7 cellular contexts compared by ENCODE assay signal in the genomic region with DNA sequence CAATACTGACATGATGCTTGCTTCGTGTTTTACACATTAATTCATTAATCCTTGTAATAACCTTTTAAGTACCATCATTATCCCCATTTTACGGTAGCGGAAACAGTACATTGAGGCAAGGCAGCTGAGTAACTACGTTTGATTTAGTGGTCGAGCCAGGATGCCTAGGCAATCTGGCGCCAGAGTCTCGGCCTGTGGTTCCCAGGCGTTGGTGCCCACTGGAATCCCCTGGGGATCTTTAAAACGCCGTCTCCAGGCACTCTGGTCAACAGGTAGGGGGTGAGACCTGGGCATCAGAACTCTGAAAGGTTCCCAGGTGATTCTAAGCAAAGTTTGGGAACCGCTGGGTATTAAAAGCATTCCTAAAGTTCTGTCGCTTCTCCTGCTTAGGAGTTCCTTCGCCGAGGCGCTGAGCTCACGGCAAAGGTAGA. TPM values are rescaled to one million over a fixed set of nuclear protein-coding genes. Genes with fewer than 3 reads are reported as not detected.
DNase-seq lines count a peak whose midpoint lies in the region; ATAC-seq and TF ChIP-seq lines count a peak whose summit lies in the region.

No MANE protein-coding gene starts in this region.

- peaks cover 10% of the 10 kb centered on the region; the same call in 1 of the 2 replicates for H3F3A ChIP-seq in GM23338 (replicated peaks; ENCODE audit: low read depth)

- H3K36me3 Mint-ChIP-seq in GM23338 (ENCODE audit: low read depth) = peaks cover 2% of the 10 kb centered on the region; the same call in 1 of the 3 replicates

- no peaks in the 10 kb centered on the region for H3K9me2 ChIP-seq in GM23338 (ENCODE audit: insufficient read depth)

- peak; percentile 14; the same call in 2 of the 3 replicates for ATAC-seq in GM23338
- no peak for ATAC-seq in HG03571 (IDR thresholded peaks at IDR 0.05; ENCODE audit: unreplicated experiment)
- ATAC-seq in HG03378 (IDR thresholded peaks at IDR 0.05; ENCODE audit: unreplicated experiment) = no peak

- no peak for TF ChIP-seq POLR2A in sigmoid colon (IDR thresholded peaks at IDR 0.05)

- no peak overlapping the region for H3K27ac Mint-ChIP-seq in GM23338

- DNase-seq in GM23338 (ENCODE audit: low spot score) (no peak), RWPE1 (ENCODE audit: low spot score) (peak; percentile 54), fibroblast of pulmonary artery (ENCODE audit: low read depth) (peak; percentile 1), sigmoid colon (no peak)
- no peak for DNase-seq in stimulated activated CD4-positive, alpha-beta T cell treated with anti-CD3 and anti-CD28 coated beads, Interleukin-4, amount 100 ng/mL, for 1 hour

- peaks cover 12% of the 10 kb centered on the region; the same call in 1 of the 2 replicates for H3K79me2 ChIP-seq in GM23338 (replicated peaks; ENCODE audit: insufficient read depth)

- H3K36me3 ChIP-seq in GM23338 (ENCODE audit: insufficient read depth) (0 out of 2 replicates have a peak, but pooled peaks cover 6% of the 10 kb centered on the region), sigmoid colon (no peaks in the 10 kb centered on the region)

- peaks cover 17% of the 10 kb centered on the region for H3K4me1 Mint-ChIP-seq in GM23338

- 9 to 20% methylated on average over 16 of the region's 16 CpGs for WGBS in sigmoid colon, 2 donors

- H3K4me1 ChIP-seq in GM23338 (ENCODE audit: insufficient read depth) (peaks cover 14% of the 10 kb centered on the region), sigmoid colon (peaks cover 0 to 18% (median 7%) of the 10 kb centered on the region in 4 donors)

- H3K4me2 ChIP-seq in GM23338 = peak overlapping the region; percentile 85

- TF ChIP-seq EP300 in sigmoid colon (IDR thresholded peaks at IDR 0.05) = no peak

- H4K20me1 ChIP-seq in GM23338 (replicated peaks; ENCODE audit: insufficient read depth) = peaks cover 4% of the 10 kb centered on the region; the same call in 1 of the 2 replicates

- H3K27me3 ChIP-seq in GM23338 (ENCODE audit: insufficient read depth) = peaks cover 24% of the 10 kb centered on the region
- no peaks in the 10 kb centered on the region for H3K27me3 ChIP-seq in sigmoid colon

- peak overlapping the region; percentile 77 for H3K4me3 Mint-ChIP-seq in GM23338

- H3K4me3 ChIP-seq in GM23338 (peak overlapping the region; percentile 86), fibroblast of pulmonary artery (replicated peaks; ENCODE audit: low read depth, low read length) (peak overlapping the region; percentile 73), sigmoid colon (peak overlapping the region; percentile 84 to 89 (median 88))

- POLR2A ChIA-PET in RWPE1 (lab: Yijun Ruan, JAX; ENCODE audit: low non-redundant PET) = no interaction called here

- intact Hi-C loops in sigmoid colon (cut with DNase I) = no loop called here

- H3K9me3 ChIP-seq in sigmoid colon = no peaks in the 10 kb centered on the region

- CTCF ChIA-PET in RWPE1 (lab: Yijun Ruan, JAX) = interaction anchor here (0.7 kb wide), 1 partner anchor 725 kb away, joined by 5 read pairs; no protein-coding TSS in a partner anchor

- H3K27ac ChIP-seq in GM23338 (ENCODE audit: low read depth) (peak overlapping the region; percentile 2; the same call in 1 of the 2 replicates), RWPE1 (peak overlapping the region; percentile 67), sigmoid colon (peak overlapping the region; percentile 81 to 89 (median 84))

- peak overlapping the region; percentile 91 for H2AFZ ChIP-seq in GM23338

- TF ChIP-seq CTCF in GM23338 (conservative IDR thresholded peaks at IDR 0.05; ENCODE audit: low read depth in 2 of 2) (no peak), RWPE1 (conservative IDR thresholded peaks at IDR 0.05; ENCODE audit: low read depth) (no peak), fibroblast of pulmonary artery (IDR thresholded peaks at IDR 0.05; ENCODE audit: low read length, missing control alignments) (no peak), sigmoid colon (IDR thresholded peaks at IDR 0.05) (no peak)

- H3K9me3 Mint-ChIP-seq in GM23338 = no peaks in the 10 kb centered on the region

- peaks cover 12% of the 10 kb centered on the region for H3K27me3 Mint-ChIP-seq in GM23338 (ENCODE audit: insufficient read depth, low read depth, poor library complexity)

TF ChIP-seq in GM23338, 12 proteins besides CTCF, POLR2A, EP300 and RAD21 (continues in another document):
- TF ChIP-seq EZH2 (IDR thresholded peaks at IDR 0.05; ENCODE audit: low read depth, unreplicated experiment) = no peak
- TF ChIP-seq, protein P1, sequence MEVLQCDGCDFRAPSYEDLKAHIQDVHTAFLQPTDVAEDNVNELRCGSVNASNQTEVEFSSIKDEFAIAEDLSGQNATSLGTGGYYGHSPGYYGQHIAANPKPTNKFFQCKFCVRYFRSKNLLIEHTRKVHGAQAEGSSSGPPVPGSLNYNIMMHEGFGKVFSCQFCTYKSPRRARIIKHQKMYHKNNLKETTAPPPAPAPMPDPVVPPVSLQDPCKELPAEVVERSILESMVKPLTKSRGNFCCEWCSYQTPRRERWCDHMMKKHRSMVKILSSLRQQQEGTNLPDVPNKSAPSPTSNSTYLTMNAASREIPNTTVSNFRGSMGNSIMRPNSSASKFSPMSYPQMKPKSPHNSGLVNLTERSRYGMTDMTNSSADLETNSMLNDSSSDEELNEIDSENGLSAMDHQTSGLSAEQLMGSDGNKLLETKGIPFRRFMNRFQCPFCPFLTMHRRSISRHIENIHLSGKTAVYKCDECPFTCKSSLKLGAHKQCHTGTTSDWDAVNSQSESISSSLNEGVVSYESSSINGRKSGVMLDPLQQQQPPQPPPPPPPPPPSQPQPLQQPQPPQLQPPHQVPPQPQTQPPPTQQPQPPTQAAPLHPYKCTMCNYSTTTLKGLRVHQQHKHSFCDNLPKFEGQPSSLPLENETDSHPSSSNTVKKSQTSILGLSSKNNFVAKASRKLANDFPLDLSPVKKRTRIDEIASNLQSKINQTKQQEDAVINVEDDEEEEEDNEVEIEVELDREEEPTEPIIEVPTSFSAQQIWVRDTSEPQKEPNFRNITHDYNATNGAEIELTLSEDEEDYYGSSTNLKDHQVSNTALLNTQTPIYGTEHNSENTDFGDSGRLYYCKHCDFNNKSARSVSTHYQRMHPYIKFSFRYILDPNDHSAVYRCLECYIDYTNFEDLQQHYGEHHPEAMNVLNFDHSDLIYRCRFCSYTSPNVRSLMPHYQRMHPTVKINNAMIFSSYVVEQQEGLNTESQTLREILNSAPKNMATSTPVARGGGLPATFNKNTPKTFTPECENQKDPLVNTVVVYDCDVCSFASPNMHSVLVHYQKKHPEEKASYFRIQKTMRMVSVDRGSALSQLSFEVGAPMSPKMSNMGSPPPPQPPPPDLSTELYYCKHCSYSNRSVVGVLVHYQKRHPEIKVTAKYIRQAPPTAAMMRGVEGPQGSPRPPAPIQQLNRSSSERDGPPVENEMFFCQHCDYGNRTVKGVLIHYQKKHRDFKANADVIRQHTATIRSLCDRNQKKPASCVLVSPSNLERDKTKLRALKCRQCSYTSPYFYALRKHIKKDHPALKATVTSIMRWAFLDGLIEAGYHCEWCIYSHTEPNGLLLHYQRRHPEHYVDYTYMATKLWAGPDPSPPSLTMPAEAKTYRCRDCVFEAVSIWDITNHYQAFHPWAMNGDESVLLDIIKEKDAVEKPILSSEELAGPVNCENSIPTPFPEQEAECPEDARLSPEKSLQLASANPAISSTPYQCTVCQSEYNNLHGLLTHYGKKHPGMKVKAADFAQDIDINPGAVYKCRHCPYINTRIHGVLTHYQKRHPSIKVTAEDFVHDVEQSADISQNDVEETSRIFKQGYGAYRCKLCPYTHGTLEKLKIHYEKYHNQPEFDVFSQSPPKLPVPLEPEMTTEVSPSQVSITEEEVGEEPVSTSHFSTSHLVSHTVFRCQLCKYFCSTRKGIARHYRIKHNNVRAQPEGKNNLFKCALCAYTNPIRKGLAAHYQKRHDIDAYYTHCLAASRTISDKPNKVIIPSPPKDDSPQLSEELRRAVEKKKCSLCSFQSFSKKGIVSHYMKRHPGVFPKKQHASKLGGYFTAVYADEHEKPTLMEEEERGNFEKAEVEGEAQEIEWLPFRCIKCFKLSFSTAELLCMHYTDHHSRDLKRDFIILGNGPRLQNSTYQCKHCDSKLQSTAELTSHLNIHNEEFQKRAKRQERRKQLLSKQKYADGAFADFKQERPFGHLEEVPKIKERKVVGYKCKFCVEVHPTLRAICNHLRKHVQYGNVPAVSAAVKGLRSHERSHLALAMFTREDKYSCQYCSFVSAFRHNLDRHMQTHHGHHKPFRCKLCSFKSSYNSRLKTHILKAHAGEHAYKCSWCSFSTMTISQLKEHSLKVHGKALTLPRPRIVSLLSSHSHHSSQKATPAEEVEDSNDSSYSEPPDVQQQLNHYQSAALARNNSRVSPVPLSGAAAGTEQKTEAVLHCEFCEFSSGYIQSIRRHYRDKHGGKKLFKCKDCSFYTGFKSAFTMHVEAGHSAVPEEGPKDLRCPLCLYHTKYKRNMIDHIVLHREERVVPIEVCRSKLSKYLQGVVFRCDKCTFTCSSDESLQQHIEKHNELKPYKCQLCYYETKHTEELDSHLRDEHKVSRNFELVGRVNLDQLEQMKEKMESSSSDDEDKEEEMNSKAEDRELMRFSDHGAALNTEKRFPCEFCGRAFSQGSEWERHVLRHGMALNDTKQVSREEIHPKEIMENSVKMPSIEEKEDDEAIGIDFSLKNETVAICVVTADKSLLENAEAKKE (CRISPR knock-in tag; IDR thresholded peaks at IDR 0.05) = no peak

RNA-seq across cellular contexts. Expression of a gene that starts 1.0 kb away (rescaled TPM):
- total RNA-seq in GM23338 (2014; rRNA removed; shearing (Covaris generic)) = 12.1 and 13.6 TPM in 2 replicates
- polyA plus RNA-seq in GM23338 (2016; fragmentation: Nextera tagmentation; extraction: Ambion mirVana) = 18.7 and 20.1 TPM in 2 replicates
- 10 to 100 TPM; 12.8 to 20.0 (median 15.8) TPM for total RNA-seq in sigmoid colon
- polyA plus RNA-seq in sigmoid colon = 10 to 100 TPM; 18.7 to 25.8 (median 22.8) TPM

Comparison
In these comparisons a context has a peak if more than half of its experiments do, and no peak if none do; other contexts are left out.
1. DNase-seq: peak in RWPE1 (single experiment) and fibroblast of pulmonary artery (single experiment); none in GM23338 (single experiment), sigmoid colon (single experiment) and stimulated activated CD4-positive, alpha-beta T cell treated with anti-CD3 and anti-CD28 coated beads, Interleukin-4, amount 100 ng/mL, for 1 hour (single experiment).
2. H3K27ac ChIP-seq: peak in every context shown above with its lines; median percentile 84 in sigmoid colon; 67 in RWPE1; 2 in GM23338.
3. Peak in every context shown above with its lines, with median percentiles within 50 percentile points of each other: H3K4me3 ChIP-seq.